Comparison of ENCODE assay signal across 8 cellular contexts in the genomic region with DNA sequence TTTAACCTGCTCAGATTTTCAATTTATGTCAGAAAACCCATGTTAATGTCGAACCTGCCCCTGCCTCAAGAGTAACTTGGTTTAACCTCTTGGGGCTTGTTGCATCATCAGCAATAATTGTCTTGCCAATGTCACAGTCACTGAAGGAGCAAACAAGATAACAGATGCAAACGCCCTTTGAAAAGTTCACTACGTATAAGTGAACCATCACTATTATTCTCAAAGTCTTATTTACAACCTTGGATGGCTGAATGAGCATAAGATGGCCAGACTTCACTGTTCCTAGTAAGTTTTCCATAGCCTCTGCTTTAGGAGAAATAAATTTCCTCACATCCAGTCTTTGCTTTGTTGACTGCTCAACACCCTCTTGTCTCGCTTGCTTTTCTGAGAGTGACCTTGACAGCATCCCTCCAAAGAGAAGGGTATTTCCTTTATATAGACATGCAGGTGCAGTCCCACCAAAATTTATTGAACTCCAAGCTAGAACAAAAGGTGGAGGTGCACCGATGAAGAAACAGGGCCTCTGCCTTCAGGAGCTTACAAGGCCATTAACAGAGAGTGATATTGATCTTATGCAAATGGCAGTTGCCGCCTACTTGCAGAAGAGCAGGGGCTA. TPM values are rescaled to one million over a fixed set of nuclear protein-coding genes. Genes with fewer than 3 reads are reported as not detected.
DNase-seq lines count a peak whose midpoint lies in the region; ATAC-seq lines count a peak whose summit lies in the region.

No MANE protein-coding gene starts in this region.

- no peaks in the 10 kb centered on the region for H3K27me3 Mint-ChIP-seq in activated CD4-positive, alpha-beta memory T cell treated with anti-CD3 and anti-CD28 coated beads for 36 hours
- H3K27me3 Mint-ChIP-seq in stimulated activated naive B cell treated with anti-CD40 and anti-IgM and Interleukin-4, amounts not matched to agents 10 μg/mL and 1 μg/mL and 100 μg/mL, for 72 hours, result no peaks in the 10 kb centered on the region

- intact Hi-C loops in activated CD4-positive, alpha-beta memory T cell treated with anti-CD3 and anti-CD28 coated beads for 36 hours (cut with micrococcal nuclease), result loop anchor here (2.0 to 5.0 kb wide), 8 partner anchors 25 to 687 kb away; partner anchors contain the start of genes MAGI3, PHTF1 and SLC16A1

- POLR2A ChIA-PET in activated CD4-positive, alpha-beta memory T cell treated with anti-CD3 and anti-CD28 coated beads for 36 hours (lab: Charles Lee), result interaction anchor here (0.9 to 1.3 kb wide), 5 partner anchors 115 to 858 kb away, joined by 3 to 8 read pairs (median 4); partner anchors contain the start of genes PPM1J and SLC16A1

- no peak for ATAC-seq in stimulated activated naive B cell treated with anti-CD40 and anti-IgM and Interleukin-4, amounts not matched to agents 10 μg/mL and 1 μg/mL and 100 μg/mL, for 72 hours (replicated peaks)
- ATAC-seq in GM18870 (IDR thresholded peaks at IDR 0.05; ENCODE audit: unreplicated experiment) (no peak), GM21447 (IDR thresholded peaks at IDR 0.05; ENCODE audit: unreplicated experiment) (no peak), HG03571 (IDR thresholded peaks at IDR 0.05; ENCODE audit: unreplicated experiment) (no peak)

- H3K9me3 Mint-ChIP-seq in activated CD4-positive, alpha-beta memory T cell treated with anti-CD3 and anti-CD28 coated beads for 36 hours, result no peaks in the 10 kb centered on the region
- H3K9me3 Mint-ChIP-seq in stimulated activated naive B cell treated with anti-CD40 and anti-IgM and Interleukin-4, amounts not matched to agents 10 μg/mL and 1 μg/mL and 100 μg/mL, for 72 hours, result no peaks in the 10 kb centered on the region

- CTCF ChIA-PET in activated CD4-positive, alpha-beta memory T cell treated with anti-CD3 and anti-CD28 coated beads for 36 hours (lab: Charles Lee), result interaction anchor here (0.6 to 3.4 kb wide), 71 partner anchors 10 to 1211 kb away, joined by 3 to 90 read pairs (median 5); partner anchors contain the start of genes AP4B1, PPM1J, RSBN1 and SLC16A1

- H3K4me3 ChIP-seq in iPS-11a (ENCODE audit: low read depth, low read length), result peak overlapping the region; percentile 42

- peak overlapping the region; percentile 98 for H3K4me3 Mint-ChIP-seq in activated CD4-positive, alpha-beta memory T cell treated with anti-CD3 and anti-CD28 coated beads for 36 hours
- H3K4me3 Mint-ChIP-seq in stimulated activated naive B cell treated with anti-CD40 and anti-IgM and Interleukin-4, amounts not matched to agents 10 μg/mL and 1 μg/mL and 100 μg/mL, for 72 hours, result peak overlapping the region; percentile 95 to 96

- H3K27ac Mint-ChIP-seq in activated CD4-positive, alpha-beta memory T cell treated with anti-CD3 and anti-CD28 coated beads for 36 hours, result peak overlapping the region; percentile 91
- H3K27ac Mint-ChIP-seq in stimulated activated naive B cell treated with anti-CD40 and anti-IgM and Interleukin-4, amounts not matched to agents 10 μg/mL and 1 μg/mL and 100 μg/mL, for 72 hours, result no peak overlapping the region

- peaks cover 30% of the 10 kb centered on the region for H3K4me1 Mint-ChIP-seq in activated CD4-positive, alpha-beta memory T cell treated with anti-CD3 and anti-CD28 coated beads for 36 hours (ENCODE audit: low read depth)
- peaks cover 16 to 32% of the 10 kb centered on the region in 2 donors for H3K4me1 Mint-ChIP-seq in stimulated activated naive B cell treated with anti-CD40 and anti-IgM and Interleukin-4, amounts not matched to agents 10 μg/mL and 1 μg/mL and 100 μg/mL, for 72 hours

- DNase-seq in NCI-H146 (lab: John Stamatoyannopoulos, UW) (peak; percentile 12), NCI-H146 treated with DMSO at 0.1 percent for 48 hours (lab: John Stamatoyannopoulos, UW; ENCODE audit: unreplicated experiment) (no peak)
- no peak for DNase-seq in activated CD4-positive, alpha-beta memory T cell treated with anti-CD3 and anti-CD28 coated beads for 36 hours
- no peak for DNase-seq in stimulated activated naive B cell treated with anti-CD40 and anti-IgM and Interleukin-4, amounts not matched to agents 10 μg/mL and 1 μg/mL and 100 μg/mL, for 72 hours

- no peaks in the 10 kb centered on the region for H3K36me3 Mint-ChIP-seq in activated CD4-positive, alpha-beta memory T cell treated with anti-CD3 and anti-CD28 coated beads for 36 hours
- peaks cover 4 to 10% of the 10 kb centered on the region in 2 donors for H3K36me3 Mint-ChIP-seq in stimulated activated naive B cell treated with anti-CD40 and anti-IgM and Interleukin-4, amounts not matched to agents 10 μg/mL and 1 μg/mL and 100 μg/mL, for 72 hours

RNA-seq across cellular contexts. Expression of gene LRIG2, which starts 0.7 kb away (rescaled TPM):
- 1 to 10 TPM; 7.1 to 8.3 TPM for total RNA-seq in activated CD4-positive, alpha-beta memory T cell treated with anti-CD3 and anti-CD28 coated beads for 36 hours
